In genomic region chr13:77831870-77832269, GRCh38 we compare ENCODE assay signal across 30 cellular contexts.
DNase-seq lines count a peak whose midpoint lies in the region; ATAC-seq and TF ChIP-seq lines count a peak whose summit lies in the region.
"Had no signal": no experiment of that assay in that cellular context is flagged by ENCODE, and none has a peak within 500 bp of the region (broad histone marks: within the 10 kb centered on the region; RNA-seq: fewer than 3 reads in every experiment).

No MANE protein-coding gene starts in this region.

- intact Hi-C loops in spleen (cut with DNase I; ENCODE audit: low total_unique reads) = no loop called here

- WGBS in spleen, 5 donors = 55 to 69% (median 65%) methylated on average over 5 of the region's 5 CpGs

- H3K9me3 ChIP-seq in neuron (ENCODE audit: low read length) = no peaks in the 10 kb centered on the region
- no peaks in the 10 kb centered on the region for H3K9me3 ChIP-seq in spleen
- H3K9me3 ChIP-seq: A549, suprapubic skin had no signal

- H3K27me3 ChIP-seq in HL-60 (ENCODE audit: insufficient read depth, poor library complexity, severe bottlenecking) (no peaks in the 10 kb centered on the region), neuron (ENCODE audit: insufficient read depth, low read length) (no peaks in the 10 kb centered on the region), spleen (replicated peaks in 1 of 7) (no peaks in the 10 kb centered on the region)
- H3K27me3 ChIP-seq: suprapubic skin had no signal

- H3K4me3 ChIP-seq in HL-60 (replicated peaks; ENCODE audit: insufficient read depth, low read length) (no peak overlapping the region), NB4 (ENCODE audit: low read depth, low read length) (no peak overlapping the region), neuron (ENCODE audit: low read length) (peak overlapping the region; percentile 14), spleen (no peak overlapping the region)
- H3K4me3 ChIP-seq: A549, lung, suprapubic skin had no signal

- H2AFZ ChIP-seq in neuron (ENCODE audit: low read depth, low read length) = peak overlapping the region; percentile 43

- peak in 1 of 2 experiments; percentile 62 for DNase-seq in HL-60 (ENCODE audit: low read depth in 1 of 2, low spot score in 1 of 2)
- DNase-seq in NB4 (ENCODE audit: low read depth) = peak; percentile 7
- no peak for DNase-seq in spleen
- no peak for DNase-seq in SHP77 treated with DMSO at 0.1 percent for 48 hours (lab: John Stamatoyannopoulos, UW)
- DNase-seq: activated B cell treated with CpG ODN at 0.5 μM for 24 hours; activated CD4-positive, alpha-beta T cell treated with anti-CD3 and anti-CD28 coated beads, Interleukin-2, amount 10 ng/mL, durations not matched to agents 7 days and 5 days; activated effector memory CD4-positive, alpha-beta T cell treated with anti-CD3 and anti-CD28 coated beads, Interleukin-2, amount 50 U/mL, for 16 hours; activated T-cell treated with anti-CD3 and anti-CD28 coated beads, Interleukin-2, amount 50 U/mL, for 24 hours; CD4-positive, alpha-beta T cell; cortex of kidney; DMS79 treated with DMSO at 0.1 percent for 48 hours; GF-D8; H9; kidney glomerular epithelial cell; naive thymus-derived CD8-positive, alpha-beta T cell; NCI-H1092 treated with DMSO at 0.1 percent for 48 hours; NCI-H1694 treated with DMSO at 0.1 percent for 48 hours; Right ventricle myocardium superior; stimulated activated naive B cell treated with anti-CD40 and anti-IgM and Interleukin-4, amounts not matched to agents 10 μg/mL and 1 μg/mL and 100 μg/mL, for 72 hours; T-cell had no signal

- TF ChIP-seq CTCF in HL-60 (IDR thresholded peaks at IDR 0.05; ENCODE audit: insufficient read depth, low read length) (no peak), NB4 (IDR thresholded peaks at IDR 0.05; ENCODE audit: low read depth, low read length) (no peak), spleen (IDR thresholded peaks at IDR 0.05 in 8 of 11, conservative IDR thresholded peaks at IDR 0.05 in 3 of 11) (no peak)

- TF ChIP-seq POLR2A in NB4 (IDR thresholded peaks at IDR 0.05; ENCODE audit: extremely low read depth, insufficient read length) (no peak), spleen (IDR thresholded peaks at IDR 0.05) (no peak)

- H3K36me3 ChIP-seq in neuron (ENCODE audit: insufficient read depth, low read length) (no peaks in the 10 kb centered on the region), spleen (no peaks in the 10 kb centered on the region)
- H3K36me3 ChIP-seq: suprapubic skin had no signal

- H3K27ac ChIP-seq in HL-60 (replicated peaks) = peak overlapping the region; percentile 20
- peak overlapping the region; percentile 15 for H3K27ac ChIP-seq in cingulate gyrus (ENCODE audit: low read depth, low read length)
- H3K27ac ChIP-seq in spleen = peak overlapping the region in 4 of 8 donors; percentile 1 to 78 (median 74)
- H3K27ac ChIP-seq: A549, suprapubic skin had no signal

- no peak for ATAC-seq in GM19455 (IDR thresholded peaks at IDR 0.05; ENCODE audit: unreplicated experiment)
- ATAC-seq in HG03354 (IDR thresholded peaks at IDR 0.05; ENCODE audit: poor library complexity, severe bottlenecking, unreplicated experiment) = no peak
- ATAC-seq: A549; esophagus mucosa; HepG2; naive thymus-derived CD8-positive, alpha-beta T cell; Panc1; stimulated activated naive B cell treated with anti-CD40 and anti-IgM and Interleukin-4, amounts not matched to agents 10 μg/mL and 1 μg/mL and 100 μg/mL, for 72 hours; T-cell had no signal

- H3K4me1 ChIP-seq in neuron (ENCODE audit: insufficient read depth, low read length) = peaks cover 60% of the 10 kb centered on the region
- peaks cover 0 to 21% (median 5%) of the 10 kb centered on the region in 6 donors for H3K4me1 ChIP-seq in spleen
- H3K4me1 ChIP-seq: A549 had no signal
